In genomic region chr17:82096709-82097186, GRCh38 we compare ENCODE assay signal across 8 cellular contexts. TPM values are rescaled to one million over a fixed set of nuclear protein-coding genes. Genes with fewer than 3 reads are reported as not detected.
DNase-seq lines count a peak whose midpoint lies in the region; ATAC-seq and TF ChIP-seq lines count a peak whose summit lies in the region.

No MANE protein-coding gene starts in this region.

- no peak for TF ChIP-seq CTCF in 22Rv1 (IDR thresholded peaks at IDR 0.05)
- no peak for TF ChIP-seq CTCF in mucosa of descending colon (IDR thresholded peaks at IDR 0.05)

- H3K27ac ChIP-seq in 22Rv1, result peak overlapping the region; percentile 97
- H3K27ac ChIP-seq in HUES64 (ENCODE audit: low read depth, low read length), result no peak overlapping the region

- ATAC-seq in central memory CD8-positive, alpha-beta T cell (replicated peaks; ENCODE audit: extremely low read depth, poor library complexity, severe bottlenecking), result no peak
- no peak for ATAC-seq in mucosa of descending colon
- no peak for ATAC-seq in HG03280 (IDR thresholded peaks at IDR 0.05; ENCODE audit: unreplicated experiment)
- ATAC-seq in HG02870 (IDR thresholded peaks at IDR 0.05; ENCODE audit: unreplicated experiment), result no peak
- no peak for ATAC-seq in GM18867 (IDR thresholded peaks at IDR 0.05; ENCODE audit: unreplicated experiment)
- ATAC-seq in HG02852 (IDR thresholded peaks at IDR 0.05; ENCODE audit: unreplicated experiment), result no peak

- intact Hi-C loops in mucosa of descending colon (cut with DNase I, micrococcal nuclease), result no loop called here

- WGBS in HUES64, result 67% methylated on average over 8 of the region's 8 CpGs

- no peak for DNase-seq in central memory CD8-positive, alpha-beta T cell (ENCODE audit: low spot score in 2 of 2)
- DNase-seq in mucosa of descending colon, result no peak

- peaks cover 7% of the 10 kb centered on the region for H3K4me1 Mint-ChIP-seq in central memory CD8-positive, alpha-beta T cell

- H3K9me3 Mint-ChIP-seq in central memory CD8-positive, alpha-beta T cell, result no peaks in the 10 kb centered on the region

- peaks cover 10% of the 10 kb centered on the region for H3K36me3 Mint-ChIP-seq in central memory CD8-positive, alpha-beta T cell (ENCODE audit: insufficient read depth)

- no peaks in the 10 kb centered on the region for H3K27me3 Mint-ChIP-seq in central memory CD8-positive, alpha-beta T cell

- H3K27ac Mint-ChIP-seq in central memory CD8-positive, alpha-beta T cell (ENCODE audit: low read depth), result no peak overlapping the region

- H3K4me1 ChIP-seq in HUES64 (ENCODE audit: insufficient read depth, low read length) (peaks cover 11% of the 10 kb centered on the region), mucosa of descending colon (ENCODE audit: low read depth) (peaks cover 33% of the 10 kb centered on the region)

- H3K36me3 ChIP-seq in HUES64 (ENCODE audit: insufficient read depth, low read length) (peaks cover 42% of the 10 kb centered on the region), mucosa of descending colon (ENCODE audit: low read depth) (peaks cover 9% of the 10 kb centered on the region)

- H3K9me3 ChIP-seq in HUES64 (ENCODE audit: insufficient read depth, low read depth, low read length), result no peaks in the 10 kb centered on the region
- H3K9me3 ChIP-seq in mucosa of descending colon, result no peaks in the 10 kb centered on the region

- no peaks in the 10 kb centered on the region for H3K27me3 ChIP-seq in HUES64 (ENCODE audit: insufficient read depth, low read length)

- peak overlapping the region; percentile 90 for H3K9ac ChIP-seq in HUES64 (ENCODE audit: low read depth, low read length)

- peak overlapping the region; percentile 62 for H3K4me3 Mint-ChIP-seq in central memory CD8-positive, alpha-beta T cell

- H3K4me3 ChIP-seq in HUES64 (ENCODE audit: low read length), result peak overlapping the region; percentile 74
- peak overlapping the region; percentile 81 for H3K4me3 ChIP-seq in mucosa of descending colon

RNA-seq across cellular contexts. Expression of gene FASN, which starts 1.3 kb away (rescaled TPM):
- 352 TPM for polyA plus RNA-seq in HUES64 (2013, experiment 1 of 2)
- polyA plus RNA-seq in HUES64 (2013, experiment 2 of 2), result 368 TPM
- total RNA-seq in mucosa of descending colon, result 100 to 1,000 TPM in 2 of 3 donors, 10 to 100 TPM in 1; 87.2 to 115 (median 102) TPM

RNA-seq across cellular contexts. Expression of gene DUS1L, which starts 31.1 kb away (rescaled TPM):
- 60.5 TPM for polyA plus RNA-seq in HUES64 (2013, experiment 1 of 2)
- 61.0 TPM for polyA plus RNA-seq in HUES64 (2013, experiment 2 of 2)
- total RNA-seq in mucosa of descending colon, result 100 to 1,000 TPM in 2 of 3 donors, 10 to 100 TPM in 1; 99.8 to 143 (median 138) TPM

RNA-seq across cellular contexts. Expression of gene GPS1, which starts 45.0 kb away (rescaled TPM):
- polyA plus RNA-seq in HUES64 (2013, experiment 1 of 2), result 119 TPM
- 107 TPM for polyA plus RNA-seq in HUES64 (2013, experiment 2 of 2)
- total RNA-seq in mucosa of descending colon, result 10 to 100 TPM; 73.6 to 81.6 (median 80.4) TPM

RNA-seq across cellular contexts. Expression of gene RFNG, which starts 45.1 kb away (rescaled TPM):
- polyA plus RNA-seq in HUES64 (2013, experiment 1 of 2), result 21.6 TPM
- 23.0 TPM for polyA plus RNA-seq in HUES64 (2013, experiment 2 of 2)
- 10 to 100 TPM; 30.7 to 37.9 (median 30.9) TPM for total RNA-seq in mucosa of descending colon

RNA-seq across cellular contexts. Expression of gene DCXR, which starts 59.3 kb away (rescaled TPM):
- 53.5 TPM for polyA plus RNA-seq in HUES64 (2013, experiment 1 of 2)
- polyA plus RNA-seq in HUES64 (2013, experiment 2 of 2), result 64.1 TPM
- 100 to 1,000 TPM in 2 of 3 donors, 10 to 100 TPM in 1; 84.9 to 151 (median 124) TPM for total RNA-seq in mucosa of descending colon
